In the genomic region with DNA sequence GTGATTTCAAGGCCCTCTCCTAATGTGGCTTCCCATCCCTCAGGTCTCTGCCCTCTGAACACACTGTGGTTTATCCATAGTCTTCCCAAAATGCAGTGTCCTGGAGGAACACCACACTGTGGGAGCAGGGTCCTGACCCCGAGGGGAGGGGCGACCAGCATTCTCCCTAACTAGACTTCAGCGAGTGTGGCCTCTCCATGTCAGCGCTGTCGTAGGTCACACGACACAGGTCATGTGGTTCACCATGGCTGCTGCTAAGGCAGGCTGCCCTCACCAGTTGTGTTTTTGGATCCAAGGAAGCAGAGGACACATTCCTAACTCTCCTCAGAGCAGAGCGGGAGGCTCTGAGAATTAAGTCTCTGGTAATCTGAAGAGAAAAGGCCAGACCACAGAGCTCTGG, we compare ENCODE assay signal across 20 cellular contexts. TPM values are rescaled to one million over a fixed set of nuclear protein-coding genes. Genes with fewer than 3 reads are reported as not detected.
A peak's percentile ranks its signal among the peaks of the same experiment; 100 is the strongest.
DNase-seq lines count a peak whose midpoint lies in the region; ATAC-seq and TF ChIP-seq lines count a peak whose summit lies in the region.
"Had no signal": no experiment of that assay in that cellular context is flagged by ENCODE, and none has a peak within 500 bp of the region (broad histone marks: within the 10 kb centered on the region; RNA-seq: fewer than 3 reads in every experiment).

No MANE protein-coding gene starts in this region.

- H3K36me3 ChIP-seq in uterus (no peaks in the 10 kb centered on the region), aorta (ENCODE audit: control insufficient read depth in 1 of 2, insufficient read depth in 2 of 2, low read length in 1 of 2) (peaks cover 0 to 17% of the 10 kb centered on the region in 2 donors)

- H3K27ac Mint-ChIP-seq in osteocyte (ENCODE audit: unreplicated experiment) = peak overlapping the region; percentile 99

- DNase-seq in Right ventricle myocardium superior = peak; percentile 35
- DNase-seq in left cardiac atrium = no peak
- no peak for DNase-seq in epithelial cell of prostate (ENCODE audit: low read depth, low spot score)
- DNase-seq in osteocyte (ENCODE audit: extremely low spot score, unreplicated experiment) = no peak
- DNase-seq in uterus = no peak
- DNase-seq in cortex of kidney (lab: John Stamatoyannopoulos, UW) = no peak
- DNase-seq in aorta = no peak
- DNase-seq in stimulated activated CD4-positive, alpha-beta T cell treated with anti-CD3 and anti-CD28 coated beads, Interleukin-4, amount 100 ng/mL, for 24 hours = no peak
- DNase-seq: activated gamma-delta T cell treated with Interleukin-2 at 50 U/mL for 16 hours; effector CD4-positive, alpha-beta T cell; KBM-7; left lung; naive thymus-derived CD4-positive, alpha-beta T cell; NCI-H69; retina; stimulated activated CD8-positive, alpha-beta memory T cell treated with anti-CD3 and anti-CD28 coated beads, Interleukin-4, amount 100 ng/mL, for 48 hours; thyroid gland had no signal

- H3K9me3 ChIP-seq in uterus = no peaks in the 10 kb centered on the region
- no peaks in the 10 kb centered on the region for H3K9me3 ChIP-seq in aorta (ENCODE audit: control insufficient read depth, low read length)
- H3K9me3 ChIP-seq: left lung, thyroid gland had no signal

- H3K27me3 Mint-ChIP-seq in osteocyte (ENCODE audit: unreplicated experiment) = no peaks in the 10 kb centered on the region
- H3K27me3 Mint-ChIP-seq: naive thymus-derived CD4-positive, alpha-beta T cell had no signal

- TF ChIP-seq POLR2A in uterus (IDR thresholded peaks at IDR 0.05) = no peak

- peaks cover 58% of the 10 kb centered on the region for H3K4me1 Mint-ChIP-seq in osteocyte (ENCODE audit: unreplicated experiment)

- H3K4me1 ChIP-seq in uterus = peaks cover 9 to 11% of the 10 kb centered on the region in 2 donors
- H3K4me1 ChIP-seq in aorta (ENCODE audit: control insufficient read depth in 1 of 2, insufficient read depth in 2 of 2, low read length in 2 of 2) = peaks cover 0 to 5% of the 10 kb centered on the region in 2 donors

- ATAC-seq in Right ventricle myocardium superior (ENCODE audit: poor library complexity) = no peak
- no peak for ATAC-seq in left cardiac atrium
- no peak for ATAC-seq in aorta (ENCODE audit: low FRiP score)
- ATAC-seq: left lung; naive thymus-derived CD4-positive, alpha-beta T cell; Panc1 had no signal

- no peak for TF ChIP-seq CTCF in osteocyte (IDR thresholded peaks at IDR 0.05)
- TF ChIP-seq CTCF in uterus (IDR thresholded peaks at IDR 0.05) = no peak

- intact Hi-C loops in Right ventricle myocardium superior (cut with DNase I) = loop anchor here (10.0 kb wide), 1 partner anchor 148 kb away; no protein-coding TSS in a partner anchor
- intact Hi-C loops in left cardiac atrium (cut with DNase I) = loop anchor here in 1 of 2 donors (10.0 kb wide), 1 partner anchor 148 kb away; no protein-coding TSS in a partner anchor
- intact Hi-C loops in uterus (cut with DNase I; ENCODE audit: low total_unique reads) = loop anchor here (10.0 kb wide), 1 partner anchor 72 kb away; the partner anchor contains the start of gene CORO1C
- intact Hi-C loops in aorta (cut with DNase I) = loop anchor here in 1 of 2 donors (5.0 to 10.0 kb wide), 2 partner anchors 50 to 288 kb away; partner anchors contain the start of genes ALKBH2, SSH1 and UNG

- H3K4me3 ChIP-seq in uterus (no peak overlapping the region), aorta (ENCODE audit: low read length in 2 of 2) (no peak overlapping the region)
- H3K4me3 ChIP-seq: left lung, thyroid gland had no signal

- H3K27me3 ChIP-seq in uterus = no peaks in the 10 kb centered on the region
- no peaks in the 10 kb centered on the region for H3K27me3 ChIP-seq in aorta (ENCODE audit: control insufficient read depth in 1 of 2, insufficient read depth in 2 of 2, low read length in 1 of 2)
- H3K27me3 ChIP-seq: left lung, thyroid gland had no signal

- H3K36me3 Mint-ChIP-seq in osteocyte (ENCODE audit: unreplicated experiment) = peaks cover 47% of the 10 kb centered on the region

- H3K4me3 Mint-ChIP-seq in osteocyte (ENCODE audit: unreplicated experiment) = no peak overlapping the region
- H3K4me3 Mint-ChIP-seq: naive thymus-derived CD4-positive, alpha-beta T cell had no signal

- peak overlapping the region; percentile 9 for H3K27ac ChIP-seq in epithelial cell of prostate
- H3K27ac ChIP-seq in uterus = peak overlapping the region; percentile 96
- H3K27ac ChIP-seq in aorta (ENCODE audit: low read depth in 1 of 2, low read length in 2 of 2) = peak overlapping the region in 1 of 2 donors; percentile 23
- H3K27ac ChIP-seq: HL-60, left lung, thyroid gland, VCaP had no signal

- H3K9me3 Mint-ChIP-seq in osteocyte (ENCODE audit: unreplicated experiment) = no peaks in the 10 kb centered on the region
- H3K9me3 Mint-ChIP-seq: naive thymus-derived CD4-positive, alpha-beta T cell had no signal

- WGBS in aorta, 2 donors = 88 to 89% methylated on average over 7 of the region's 7 CpGs

RNA-seq across cellular contexts. Expression of gene SSH1, which starts 50.5 kb away (rescaled TPM):
- total RNA-seq in Right ventricle myocardium superior (26.3 TPM), left cardiac atrium (10 to 100 TPM; 30.4 to 46.0 TPM), osteocyte (96.9 and 109 TPM in 2 replicates), uterus (10 to 100 TPM in 2 of 4 donors, 1 to 10 TPM in 2; 8.7 to 55.4 (median 10.7) TPM), aorta (10 to 100 TPM; 60.4 to 61.6 TPM)
- polyA plus RNA-seq in aorta = 10 to 100 TPM in 1 of 2 donors, 1 to 10 TPM in 1; 5.3 to 10.0 TPM
